In the genomic region with DNA sequence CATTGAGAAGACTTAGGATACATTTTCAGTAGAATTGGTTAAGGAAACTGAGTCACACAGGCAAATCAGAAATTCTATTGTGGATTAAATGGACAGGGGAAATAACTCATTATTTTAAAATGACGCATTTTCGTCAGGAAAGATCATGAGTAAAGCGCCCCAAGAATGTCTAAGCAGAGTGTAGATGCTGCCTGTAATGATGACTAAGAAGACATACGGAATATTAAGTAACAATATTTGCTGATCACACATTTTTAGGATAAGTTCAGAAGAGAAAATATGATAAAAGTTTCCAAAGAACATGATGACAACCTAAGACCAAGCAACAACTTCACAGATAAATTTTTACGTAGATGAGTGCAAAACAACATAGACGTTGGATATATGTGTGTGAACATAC, we compare ENCODE assay signal across 1 cellular context.
TF ChIP-seq lines count a peak whose summit lies in the region.

No MANE protein-coding gene starts in this region.

TF ChIP-seq in WTC11, 78 proteins besides CTCF, POLR2A, EP300 and RAD21 (continued from another document):
- TF ChIP-seq, protein P1, sequence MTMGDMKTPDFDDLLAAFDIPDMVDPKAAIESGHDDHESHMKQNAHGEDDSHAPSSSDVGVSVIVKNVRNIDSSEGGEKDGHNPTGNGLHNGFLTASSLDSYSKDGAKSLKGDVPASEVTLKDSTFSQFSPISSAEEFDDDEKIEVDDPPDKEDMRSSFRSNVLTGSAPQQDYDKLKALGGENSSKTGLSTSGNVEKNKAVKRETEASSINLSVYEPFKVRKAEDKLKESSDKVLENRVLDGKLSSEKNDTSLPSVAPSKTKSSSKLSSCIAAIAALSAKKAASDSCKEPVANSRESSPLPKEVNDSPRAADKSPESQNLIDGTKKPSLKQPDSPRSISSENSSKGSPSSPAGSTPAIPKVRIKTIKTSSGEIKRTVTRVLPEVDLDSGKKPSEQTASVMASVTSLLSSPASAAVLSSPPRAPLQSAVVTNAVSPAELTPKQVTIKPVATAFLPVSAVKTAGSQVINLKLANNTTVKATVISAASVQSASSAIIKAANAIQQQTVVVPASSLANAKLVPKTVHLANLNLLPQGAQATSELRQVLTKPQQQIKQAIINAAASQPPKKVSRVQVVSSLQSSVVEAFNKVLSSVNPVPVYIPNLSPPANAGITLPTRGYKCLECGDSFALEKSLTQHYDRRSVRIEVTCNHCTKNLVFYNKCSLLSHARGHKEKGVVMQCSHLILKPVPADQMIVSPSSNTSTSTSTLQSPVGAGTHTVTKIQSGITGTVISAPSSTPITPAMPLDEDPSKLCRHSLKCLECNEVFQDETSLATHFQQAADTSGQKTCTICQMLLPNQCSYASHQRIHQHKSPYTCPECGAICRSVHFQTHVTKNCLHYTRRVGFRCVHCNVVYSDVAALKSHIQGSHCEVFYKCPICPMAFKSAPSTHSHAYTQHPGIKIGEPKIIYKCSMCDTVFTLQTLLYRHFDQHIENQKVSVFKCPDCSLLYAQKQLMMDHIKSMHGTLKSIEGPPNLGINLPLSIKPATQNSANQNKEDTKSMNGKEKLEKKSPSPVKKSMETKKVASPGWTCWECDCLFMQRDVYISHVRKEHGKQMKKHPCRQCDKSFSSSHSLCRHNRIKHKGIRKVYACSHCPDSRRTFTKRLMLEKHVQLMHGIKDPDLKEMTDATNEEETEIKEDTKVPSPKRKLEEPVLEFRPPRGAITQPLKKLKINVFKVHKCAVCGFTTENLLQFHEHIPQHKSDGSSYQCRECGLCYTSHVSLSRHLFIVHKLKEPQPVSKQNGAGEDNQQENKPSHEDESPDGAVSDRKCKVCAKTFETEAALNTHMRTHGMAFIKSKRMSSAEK (CRISPR knock-in tag; IDR thresholded peaks at IDR 0.05; ENCODE audit: borderline replicate concordance) = no peak
- TF ChIP-seq, protein P2, sequence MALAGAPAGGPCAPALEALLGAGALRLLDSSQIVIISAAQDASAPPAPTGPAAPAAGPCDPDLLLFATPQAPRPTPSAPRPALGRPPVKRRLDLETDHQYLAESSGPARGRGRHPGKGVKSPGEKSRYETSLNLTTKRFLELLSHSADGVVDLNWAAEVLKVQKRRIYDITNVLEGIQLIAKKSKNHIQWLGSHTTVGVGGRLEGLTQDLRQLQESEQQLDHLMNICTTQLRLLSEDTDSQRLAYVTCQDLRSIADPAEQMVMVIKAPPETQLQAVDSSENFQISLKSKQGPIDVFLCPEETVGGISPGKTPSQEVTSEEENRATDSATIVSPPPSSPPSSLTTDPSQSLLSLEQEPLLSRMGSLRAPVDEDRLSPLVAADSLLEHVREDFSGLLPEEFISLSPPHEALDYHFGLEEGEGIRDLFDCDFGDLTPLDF (CRISPR knock-in tag; IDR thresholded peaks at IDR 0.05) = no peak
- TF ChIP-seq TEAD4 (CRISPR knock-in tag; IDR thresholded peaks at IDR 0.05) = no peak
- no peak for TF ChIP-seq NR1H2 (CRISPR knock-in tag; IDR thresholded peaks at IDR 0.05)
- no peak for TF ChIP-seq CREB1 (CRISPR knock-in tag; IDR thresholded peaks at IDR 0.05)
- TF ChIP-seq, protein P3, sequence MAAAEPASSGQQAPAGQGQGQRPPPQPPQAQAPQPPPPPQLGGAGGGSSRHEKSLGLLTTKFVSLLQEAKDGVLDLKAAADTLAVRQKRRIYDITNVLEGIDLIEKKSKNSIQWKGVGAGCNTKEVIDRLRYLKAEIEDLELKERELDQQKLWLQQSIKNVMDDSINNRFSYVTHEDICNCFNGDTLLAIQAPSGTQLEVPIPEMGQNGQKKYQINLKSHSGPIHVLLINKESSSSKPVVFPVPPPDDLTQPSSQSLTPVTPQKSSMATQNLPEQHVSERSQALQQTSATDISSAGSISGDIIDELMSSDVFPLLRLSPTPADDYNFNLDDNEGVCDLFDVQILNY (CRISPR knock-in tag; IDR thresholded peaks at IDR 0.05) = no peak
- no peak for TF ChIP-seq NFE2L1 (CRISPR knock-in tag; IDR thresholded peaks at IDR 0.05)
